In the genomic region with DNA sequence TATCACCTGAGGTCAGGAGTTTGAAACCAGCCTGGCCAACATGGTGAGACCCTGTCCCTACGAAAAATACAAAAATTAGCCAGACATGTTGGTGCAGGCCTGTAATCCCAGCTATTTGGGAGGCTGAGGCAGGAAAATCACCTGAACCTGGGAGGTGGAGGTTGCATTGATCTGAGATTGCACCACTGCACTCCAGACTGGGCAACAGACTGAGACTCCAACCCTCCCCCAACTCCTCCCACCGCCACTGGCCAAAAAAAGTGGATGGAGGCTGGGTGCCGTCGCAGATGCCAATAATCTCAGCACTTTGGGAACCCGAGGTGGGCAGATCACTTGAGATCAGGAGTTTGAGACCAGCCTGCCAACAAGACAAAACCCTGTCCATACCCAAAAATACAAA, we compare ENCODE assay signal across 11 cellular contexts.
"Had no signal": no experiment of that assay in that cellular context is flagged by ENCODE, and none has a peak within 500 bp of the region (broad histone marks: within the 10 kb centered on the region; RNA-seq: fewer than 3 reads in every experiment).

No MANE protein-coding gene starts in this region.

- DNase-seq: GM23248, GOT3, H7, H9, HCEC 1CT, HFFc6 had no signal

- H3K4me1 ChIP-seq: HAP-1 had no signal

- H3K4me3 ChIP-seq: GM23248, GM23338, HAP-1 had no signal

- H2AFZ ChIP-seq: GM23248, GM23338 had no signal

- H3K9me3 ChIP-seq: HAP-1 had no signal

- FAIRE-seq: H1, H54 had no signal

- H3K27ac ChIP-seq: GM23248 had no signal

- ATAC-seq: GM23338, HCT116 had no signal

- H3K4me2 ChIP-seq: GM23338 had no signal

- H3K9ac ChIP-seq: GM23248 had no signal
